In genomic region chrX:85379174-85379907, GRCh38 we compare ENCODE assay signal across 13 cellular contexts. TPM values are rescaled to one million over a fixed set of nuclear protein-coding genes. Genes with fewer than 3 reads are reported as not detected.
DNase-seq lines count a peak whose midpoint lies in the region; ATAC-seq and TF ChIP-seq lines count a peak whose summit lies in the region.
"Had no signal": no experiment of that assay in that cellular context is flagged by ENCODE, and none has a peak within 500 bp of the region (broad histone marks: within the 10 kb centered on the region; RNA-seq: fewer than 3 reads in every experiment).

Gene POF1B (minus strand): TSS chrX:85379665. CDS start chrX:85379454, 211 bp downstream.

- H3K79me1 ChIP-seq in H9 (ENCODE audit: insufficient read depth, low read depth, low read length, poor library complexity, severe bottlenecking) = no peaks in the 10 kb centered on the region

- H2BK5ac ChIP-seq in H9 (ENCODE audit: insufficient read length, low read length) = no peak within 1 kb of the TSS

- peak; percentile 72 to 89 for ATAC-seq in right cardiac atrium
- ATAC-seq in CD4-positive, alpha-beta T cell (ENCODE audit: poor library complexity) = no peak
- no peak for ATAC-seq in HG03097 (IDR thresholded peaks at IDR 0.05; ENCODE audit: low FRiP score, unreplicated experiment)
- ATAC-seq in GM21381 (IDR thresholded peaks at IDR 0.05; ENCODE audit: unreplicated experiment) = no peak
- ATAC-seq: left lung had no signal

- WGBS in H9 (ENCODE audit: extremely low coverage, insufficient read length, low lambda C conversion rate) = no CpG with 5 or more reads among the region's 12 CpGs
- 48% methylated on average over 12 of the region's 12 CpGs for WGBS in right cardiac atrium
- 53 to 56% methylated on average over 2 to 12 of the region's 12 CpGs for WGBS in testis, 2 donors

- H2BK20ac ChIP-seq in H9 (ENCODE audit: low read depth, low read length, poor library complexity, severe bottlenecking) = no peak within 1 kb of the TSS

- no peaks in the 10 kb centered on the region for H3K4me1 ChIP-seq in H9 (ENCODE audit: insufficient read depth, low read length)
- H3K4me1 ChIP-seq in OCI-LY3 (ENCODE audit: low read length) = peaks cover 16% of the 10 kb centered on the region; the same call in 1 of the 2 replicates
- no peaks in the 10 kb centered on the region for H3K4me1 ChIP-seq in right cardiac atrium (ENCODE audit: control insufficient read depth, insufficient read depth, low read length)
- no peaks in the 10 kb centered on the region for H3K4me1 ChIP-seq in testis
- H3K4me1 ChIP-seq: left lung had no signal

- no peaks in the 10 kb centered on the region for H3K27me3 Mint-ChIP-seq in H9 (ENCODE audit: low read depth)
- H3K27me3 Mint-ChIP-seq in CD4-positive, alpha-beta T cell = no peaks in the 10 kb centered on the region
- H3K27me3 Mint-ChIP-seq: activated naive CD4-positive, alpha-beta T cell treated with anti-CD3 and anti-CD28 coated beads, Interleukin-2, amount 50 U/mL, for 24 hours; CD4-positive, alpha-beta memory T cell; stimulated activated naive CD8-positive, alpha-beta T cell treated with anti-CD3 and anti-CD28 coated beads, Interleukin-15, Interleukin-2, amounts not matched to agents 100 ng/mL and 50 ng/mL, for 24 hours had no signal

- no peak within 1 kb of the TSS for H3T11ph ChIP-seq in H9 (ENCODE audit: low read length)

- H3K27ac Mint-ChIP-seq in H9 = no peak within 1 kb of the TSS
- H3K27ac Mint-ChIP-seq in CD4-positive, alpha-beta T cell = no peak within 1 kb of the TSS
- H3K27ac Mint-ChIP-seq: activated naive CD4-positive, alpha-beta T cell treated with anti-CD3 and anti-CD28 coated beads, Interleukin-2, amount 50 U/mL, for 24 hours; CD4-positive, alpha-beta memory T cell; stimulated activated naive CD8-positive, alpha-beta T cell treated with anti-CD3 and anti-CD28 coated beads, Interleukin-15, Interleukin-2, amounts not matched to agents 100 ng/mL and 50 ng/mL, for 24 hours had no signal

- H3K27ac ChIP-seq in C4-2B (peak within 1 kb of the TSS; percentile 23; the same call in 1 of the 2 replicates), H9 (ENCODE audit: insufficient read length, low read depth, low read length) (no peak within 1 kb of the TSS), OCI-LY3 (ENCODE audit: low read length) (no peak within 1 kb of the TSS), right cardiac atrium (ENCODE audit: low read length) (peak within 1 kb of the TSS; percentile 27), testis (no peak within 1 kb of the TSS)
- no peak within 1 kb of the TSS for H3K27ac ChIP-seq in CD4-positive, alpha-beta T cell (ENCODE audit: low read depth, low read length)
- H3K27ac ChIP-seq: left lung had no signal

- H3K27me3 ChIP-seq in H9 (ENCODE audit: insufficient read depth, low read length) (no peaks in the 10 kb centered on the region), OCI-LY3 (ENCODE audit: low read depth, low read length) (no peaks in the 10 kb centered on the region), right cardiac atrium (ENCODE audit: control insufficient read depth, insufficient read depth) (no peaks in the 10 kb centered on the region), testis (no peaks in the 10 kb centered on the region)
- no peaks in the 10 kb centered on the region for H3K27me3 ChIP-seq in CD4-positive, alpha-beta T cell (ENCODE audit: control insufficient read depth, insufficient read depth, low read length)
- H3K27me3 ChIP-seq: left lung had no signal

- H2AFZ ChIP-seq in H9 (ENCODE audit: low read length) (no peak within 1 kb of the TSS), OCI-LY3 (ENCODE audit: low read depth, low read length) (peak within 1 kb of the TSS; percentile 69)

- intact Hi-C loops in right cardiac atrium (cut with DNase I) = no loop called here
- intact Hi-C loops in testis (cut with DNase I; ENCODE audit: low total_unique reads) = no loop called here
- intact Hi-C loops in CD4-positive, alpha-beta T cell (cut with DNase I, micrococcal nuclease) = no loop called here

- TF ChIP-seq CTCF in C4-2B (conservative IDR thresholded peaks at IDR 0.05) = no peak
- no peak for TF ChIP-seq CTCF in H9 (conservative IDR thresholded peaks at IDR 0.05)
- TF ChIP-seq CTCF in OCI-LY3 (IDR thresholded peaks at IDR 0.05; ENCODE audit: low read depth, low read length) = no peak
- TF ChIP-seq CTCF in testis (IDR thresholded peaks at IDR 0.05) = no peak
- no peak for TF ChIP-seq CTCF in CD4-positive, alpha-beta T cell (IDR thresholded peaks at IDR 0.05)

- H3K9ac ChIP-seq in H9 (ENCODE audit: extremely low read depth, insufficient read length, low read length) (no peak within 1 kb of the TSS), OCI-LY3 (ENCODE audit: low read length) (peak within 1 kb of the TSS; percentile 51)

- no peak within 1 kb of the TSS for H4K8ac ChIP-seq in H9 (replicated peaks; ENCODE audit: insufficient read length, low read depth, low read length)

- no peak within 1 kb of the TSS for H4K5ac ChIP-seq in H9 (ENCODE audit: insufficient read length, low read depth, low read length)

- H3K4me2 ChIP-seq in H9 (ENCODE audit: insufficient read depth, insufficient read length, low read length) (no peak within 1 kb of the TSS), OCI-LY3 (ENCODE audit: low read length) (peak within 1 kb of the TSS; percentile 82)

- H4K20me1 ChIP-seq in H9 (ENCODE audit: control insufficient read depth, insufficient read depth, insufficient read length) (no peaks in the 10 kb centered on the region), OCI-LY3 (ENCODE audit: insufficient read depth, low read length) (no peaks in the 10 kb centered on the region)

- H3K9me3 Mint-ChIP-seq in H9 = peaks cover 49 to 51% of the 10 kb centered on the region in 2 experiments
- H3K9me3 Mint-ChIP-seq in CD4-positive, alpha-beta T cell = no peaks in the 10 kb centered on the region
- H3K9me3 Mint-ChIP-seq: activated naive CD4-positive, alpha-beta T cell treated with anti-CD3 and anti-CD28 coated beads, Interleukin-2, amount 50 U/mL, for 24 hours; CD4-positive, alpha-beta memory T cell; stimulated activated naive CD8-positive, alpha-beta T cell treated with anti-CD3 and anti-CD28 coated beads, Interleukin-15, Interleukin-2, amounts not matched to agents 100 ng/mL and 50 ng/mL, for 24 hours had no signal

- POLR2A ChIA-PET in CD4-positive, alpha-beta T cell (lab: Charles Lee) = no interaction called here

- CTCF ChIA-PET in CD4-positive, alpha-beta T cell (lab: Charles Lee) = no interaction called here

- peak within 1 kb of the TSS; percentile 75 for H3K4me3 ChIP-seq in OCI-LY3 (ENCODE audit: low read length)
- peak within 1 kb of the TSS; percentile 45 for H3K4me3 ChIP-seq in right cardiac atrium (ENCODE audit: low read length)
- no peak within 1 kb of the TSS for H3K4me3 ChIP-seq in testis
- H3K4me3 ChIP-seq: left lung had no signal

- H3K79me2 ChIP-seq in H9 (ENCODE audit: insufficient read depth, low read length) = no peaks in the 10 kb centered on the region
- no peaks in the 10 kb centered on the region for H3K79me2 ChIP-seq in OCI-LY3 (ENCODE audit: low read length)

- no peak within 1 kb of the TSS for H2BK120ac ChIP-seq in H9 (ENCODE audit: low read depth, low read length, poor library complexity, severe bottlenecking)

- H3K14ac ChIP-seq in H9 (ENCODE audit: insufficient read depth, low read length) = no peak within 1 kb of the TSS

- H4K91ac ChIP-seq in H9 (ENCODE audit: insufficient read length, low read depth, low read length) = no peak within 1 kb of the TSS

- no peak within 1 kb of the TSS for H3K4ac ChIP-seq in H9 (ENCODE audit: low read depth, low read length)

- H3K36me3 ChIP-seq in OCI-LY3 (replicated peaks; ENCODE audit: low read depth, low read length) (no peaks in the 10 kb centered on the region), testis (ENCODE audit: low read depth, missing control alignments) (no peaks in the 10 kb centered on the region)
- H3K36me3 ChIP-seq: left lung had no signal

- H3K23me2 ChIP-seq in H9 (ENCODE audit: insufficient read length, low read depth, low read length, poor library complexity, severe bottlenecking) = peaks cover 3% of the 10 kb centered on the region

- H2BK12ac ChIP-seq in H9 (ENCODE audit: insufficient read length, low read depth, low read length) = no peak within 1 kb of the TSS

- no peak within 1 kb of the TSS for H3K18ac ChIP-seq in H9 (ENCODE audit: insufficient read length, low read depth, low read length)

- H3K23ac ChIP-seq in H9 (ENCODE audit: insufficient read length, low read depth, low read length) = no peak within 1 kb of the TSS

- no peaks in the 10 kb centered on the region for H3K4me1 Mint-ChIP-seq in H9
- H3K4me1 Mint-ChIP-seq in CD4-positive, alpha-beta T cell (ENCODE audit: low read depth) = no peaks in the 10 kb centered on the region
- H3K4me1 Mint-ChIP-seq: activated naive CD4-positive, alpha-beta T cell treated with anti-CD3 and anti-CD28 coated beads, Interleukin-2, amount 50 U/mL, for 24 hours had no signal

- H2AK5ac ChIP-seq in H9 (ENCODE audit: insufficient read length, low read length) = no peak within 1 kb of the TSS

- H3K36me3 Mint-ChIP-seq in H9 (ENCODE audit: insufficient read depth in 1 of 3, low read depth in 3 of 3) = no peaks in the 10 kb centered on the region
- H3K36me3 Mint-ChIP-seq in CD4-positive, alpha-beta T cell (ENCODE audit: low read depth) = no peaks in the 10 kb centered on the region
- H3K36me3 Mint-ChIP-seq: activated naive CD4-positive, alpha-beta T cell treated with anti-CD3 and anti-CD28 coated beads, Interleukin-2, amount 50 U/mL, for 24 hours; CD4-positive, alpha-beta memory T cell had no signal

- H3K9me3 ChIP-seq in H9 (ENCODE audit: control insufficient read depth, low read depth, low read length) = no peaks in the 10 kb centered on the region
- H3K9me3 ChIP-seq in OCI-LY3 (ENCODE audit: insufficient read depth, low read length) = no peaks in the 10 kb centered on the region
- no peaks in the 10 kb centered on the region for H3K9me3 ChIP-seq in right cardiac atrium (ENCODE audit: control insufficient read depth, low read length)
- H3K9me3 ChIP-seq in testis = no peaks in the 10 kb centered on the region
- H3K9me3 ChIP-seq in CD4-positive, alpha-beta T cell (ENCODE audit: control insufficient read depth, low read length) = no peaks in the 10 kb centered on the region
- H3K9me3 ChIP-seq: left lung had no signal

- H3K4me3 Mint-ChIP-seq in H9 = no peak within 1 kb of the TSS
- H3K4me3 Mint-ChIP-seq in CD4-positive, alpha-beta T cell = no peak within 1 kb of the TSS
- H3K4me3 Mint-ChIP-seq: activated naive CD4-positive, alpha-beta T cell treated with anti-CD3 and anti-CD28 coated beads, Interleukin-2, amount 50 U/mL, for 24 hours; stimulated activated naive CD8-positive, alpha-beta T cell treated with anti-CD3 and anti-CD28 coated beads, Interleukin-15, Interleukin-2, amounts not matched to agents 100 ng/mL and 50 ng/mL, for 24 hours had no signal

- no peak for TF ChIP-seq POLR2A in testis (IDR thresholded peaks at IDR 0.05)

- H2BK15ac ChIP-seq in H9 (ENCODE audit: low read depth, low read length) = no peak within 1 kb of the TSS

- H3K56ac ChIP-seq in H9 (ENCODE audit: insufficient read length, low read depth, low read length) = no peak within 1 kb of the TSS

- DNase-seq in H9 (peak; percentile 29), right cardiac atrium (peak in 2 of 3 donors; percentile 14 to 15), testis (no peak)
- no peak for DNase-seq in CD4-positive, alpha-beta T cell
- DNase-seq: NCI-H1048 had no signal

RNA-seq across cellular contexts. Expression of gene POF1B, which starts in this region (rescaled TPM):
- total RNA-seq in H9 (2021) (not detected in 2 replicates), right cardiac atrium (10 to 100 TPM; 21.4 to 32.2 (median 27.0) TPM), testis (under 1 TPM; 0.25 to 0.31 TPM)
- polyA plus RNA-seq in right cardiac atrium (6.9 TPM), testis (ENCODE audit: insufficient read depth, low read depth, low replicate concordance) (0.36 TPM)
- total RNA-seq in CD4-positive, alpha-beta T cell = under 1 TPM; 0.05 to 0.17 TPM

Comparison
In these comparisons a context has a peak if more than half of its experiments do, and no peak if none do; other contexts are left out.
1. RNA of gene POF1B (total RNA-seq): 21.4 to 32.2 TPM in right cardiac atrium; 0.25 to 0.31 TPM in testis, 0.05 to 0.17 TPM in CD4-positive, alpha-beta T cell and not detected in H9; every median in the first group is over 10 times any median in the second.
2. Peak in DNase-seq in H9; RNA of the gene not detected or under 1 TPM.
3. H3K27ac ChIP-seq: peak in C4-2B (single experiment) and right cardiac atrium (single experiment); none in H9 (single experiment), OCI-LY3 (single experiment), testis (0 of 2) and CD4-positive, alpha-beta T cell (single experiment).
4. DNase-seq: peak in right cardiac atrium (2 of 3); none in testis (single experiment) and CD4-positive, alpha-beta T cell (0 of 10).
5. H3K4me3 ChIP-seq: peak in OCI-LY3 (single experiment) and right cardiac atrium (single experiment); none in testis (0 of 2).
6. ATAC-seq: peak in right cardiac atrium (2 of 2); none in CD4-positive, alpha-beta T cell (single experiment), HG03097 (single experiment) and GM21381 (single experiment).